ENCODE assay signal across 26 cellular contexts in the genomic region with DNA sequence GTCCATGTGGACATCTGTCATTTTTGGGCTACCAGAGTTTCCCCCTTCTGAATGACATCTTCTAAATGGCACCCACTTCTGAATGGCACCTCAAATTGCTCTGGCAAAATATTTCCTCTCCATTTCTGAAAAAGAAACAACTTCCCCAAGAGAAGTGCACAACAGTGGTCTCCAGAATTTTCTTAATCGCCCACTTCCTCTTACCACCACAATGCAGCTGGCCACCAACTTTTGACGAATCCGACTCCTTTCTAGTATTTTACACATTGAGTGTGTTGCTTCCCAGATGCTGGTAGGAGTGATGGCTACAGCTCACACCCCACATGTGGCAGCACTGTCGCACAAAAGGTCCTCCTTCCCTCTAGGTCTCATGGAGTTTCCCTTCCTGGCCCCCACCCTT.
"Had no signal": no experiment of that assay in that cellular context is flagged by ENCODE, and none has a peak within 500 bp of the region (broad histone marks: within the 10 kb centered on the region; RNA-seq: fewer than 3 reads in every experiment).

No MANE protein-coding gene starts in this region.

- H3K36me3 Mint-ChIP-seq: activated naive CD8-positive, alpha-beta T cell treated with anti-CD3 and anti-CD28 coated beads, Interleukin-2, amount 10 ng/mL, durations not matched to agents 7 days and 5 days; stimulated activated memory B cell treated with anti-CD40 and anti-IgM and Interleukin-4, amounts not matched to agents 10 μg/mL and 1 μg/mL and 100 μg/mL, for 72 hours had no signal

- H3K4me3 ChIP-seq: gastroesophageal sphincter, sigmoid colon, smooth muscle cell, stomach, suprapubic skin, tibial nerve had no signal

- H3K4me3 Mint-ChIP-seq: activated naive CD4-positive, alpha-beta T cell treated with anti-CD3 and anti-CD28 coated beads for 36 hours; activated naive CD8-positive, alpha-beta T cell treated with anti-CD3 and anti-CD28 coated beads, Interleukin-2, amount 10 ng/mL, durations not matched to agents 7 days and 5 days; endodermal cell; stimulated activated memory B cell treated with anti-CD40 and anti-IgM and Interleukin-4, amounts not matched to agents 10 μg/mL and 1 μg/mL and 100 μg/mL, for 72 hours had no signal

- H3K9me3 Mint-ChIP-seq: activated naive CD8-positive, alpha-beta T cell treated with anti-CD3 and anti-CD28 coated beads, Interleukin-2, amount 10 ng/mL, durations not matched to agents 7 days and 5 days had no signal

- H3K27me3 ChIP-seq: sigmoid colon, tibial nerve had no signal

- H3K9me3 ChIP-seq: gastroesophageal sphincter, sigmoid colon, stomach, suprapubic skin had no signal

- DNase-seq: activated CD4-positive, alpha-beta T cell treated with anti-CD3 and anti-CD28 coated beads for 1 hour; activated CD4-positive, alpha-beta T cell treated with anti-CD3 and anti-CD28 coated beads, Interleukin-2, amount 50 U/mL, for 1 hour; activated CD8-positive, alpha-beta memory T cell treated with anti-CD3 and anti-CD28 coated beads, Interleukin-2, amount 50 U/mL, for 48 hours; activated effector memory CD4-positive, alpha-beta T cell treated with Interleukin-2 at 50 U/mL for 16 hours; activated naive CD4-positive, alpha-beta T cell treated with anti-CD3 and anti-CD28 coated beads for 36 hours; activated naive CD8-positive, alpha-beta T cell treated with anti-CD3 and anti-CD28 coated beads, Interleukin-2, amount 10 ng/mL, durations not matched to agents 7 days and 5 days; activated T-cell treated with anti-CD3 and anti-CD28 coated beads, Interleukin-2, amount 50 U/mL, for 48 hours; amniotic stem cell; cerebellar nuclear complex; cortex of kidney; endodermal cell; head of caudate nucleus; mesenchymal stem cell; occipital lobe; retina; sigmoid colon; stimulated activated CD4-positive, alpha-beta T cell treated with anti-CD3 and anti-CD28 coated beads, Interleukin-15, amount 100 ng/mL, for 24 hours; stomach had no signal

- H3K4me2 ChIP-seq: smooth muscle cell had no signal

- H3K4me1 ChIP-seq: gastroesophageal sphincter, sigmoid colon, stomach, suprapubic skin had no signal

- H3K27ac Mint-ChIP-seq: activated naive CD4-positive, alpha-beta T cell treated with anti-CD3 and anti-CD28 coated beads for 36 hours; activated naive CD8-positive, alpha-beta T cell treated with anti-CD3 and anti-CD28 coated beads, Interleukin-2, amount 10 ng/mL, durations not matched to agents 7 days and 5 days; endodermal cell; progenitor cell of endocrine pancreas; stimulated activated memory B cell treated with anti-CD40 and anti-IgM and Interleukin-4, amounts not matched to agents 10 μg/mL and 1 μg/mL and 100 μg/mL, for 72 hours had no signal

- FAIRE-seq: islet of Langerhans, TTC549 had no signal

- H3K36me3 ChIP-seq: gastroesophageal sphincter, sigmoid colon, stomach, suprapubic skin, tibial nerve had no signal

- ATAC-seq: gastroesophageal sphincter; stimulated activated memory B cell treated with anti-CD40 and anti-IgM and Interleukin-4, amounts not matched to agents 10 μg/mL and 1 μg/mL and 100 μg/mL, for 72 hours had no signal

- H3K27ac ChIP-seq: gastroesophageal sphincter, sigmoid colon, stomach, suprapubic skin, tibial nerve had no signal

- H3K27me3 Mint-ChIP-seq: activated naive CD8-positive, alpha-beta T cell treated with anti-CD3 and anti-CD28 coated beads, Interleukin-2, amount 10 ng/mL, durations not matched to agents 7 days and 5 days; stimulated activated memory B cell treated with anti-CD40 and anti-IgM and Interleukin-4, amounts not matched to agents 10 μg/mL and 1 μg/mL and 100 μg/mL, for 72 hours had no signal
